25 cellular contexts compared by ENCODE assay signal in genomic region chr1:221356693-221357092, GRCh38.
DNase-seq lines count a peak whose midpoint lies in the region; ATAC-seq and TF ChIP-seq lines count a peak whose summit lies in the region.
"Had no signal": no experiment of that assay in that cellular context is flagged by ENCODE, and none has a peak within 500 bp of the region (broad histone marks: within the 10 kb centered on the region; RNA-seq: fewer than 3 reads in every experiment).

No MANE protein-coding gene starts in this region.

- no peak for TF ChIP-seq RAD21 in SK-N-SH (IDR thresholded peaks at IDR 0.05; ENCODE audit: low read length)

- H3K4me1 Mint-ChIP-seq in chondrocyte (ENCODE audit: low read depth) (no peaks in the 10 kb centered on the region), type B pancreatic cell (ENCODE audit: unreplicated experiment) (no peaks in the 10 kb centered on the region)
- H3K4me1 Mint-ChIP-seq: activated naive CD4-positive, alpha-beta T cell treated with anti-CD3 and anti-CD28 coated beads, Interleukin-2, amount 10 ng/mL, durations not matched to agents 7 days and 5 days; B cell; naive thymus-derived CD4-positive, alpha-beta T cell had no signal

- H3K27ac ChIP-seq in SK-N-SH (ENCODE audit: low read depth in 2 of 2, low read length in 1 of 2) = no peak overlapping the region
- H3K27ac ChIP-seq: dorsolateral prefrontal cortex, pancreas, Peyer's patch, right lobe of liver had no signal

- no peak overlapping the region for H3K9ac ChIP-seq in SK-N-SH

- ATAC-seq in SK-N-SH treated with all-trans-retinoic acid at 6 μM for 48 hours (no peak), HG02623 (IDR thresholded peaks at IDR 0.05; ENCODE audit: unreplicated experiment) (no peak), GM18858 (IDR thresholded peaks at IDR 0.05; ENCODE audit: unreplicated experiment) (no peak)
- ATAC-seq: activated CD4-positive, CD25-positive, alpha-beta regulatory T cell treated with anti-CD3 and anti-CD28 coated beads, Interleukin-2, amount 50 U/mL, for 24 hours; activated T-cell treated with anti-CD3 and anti-CD28 coated beads, Interleukin-2, amount 50 U/mL, for 4 hours; naive thymus-derived CD4-positive, alpha-beta T cell; pancreas; right lobe of liver had no signal

- no peaks in the 10 kb centered on the region for H3F3A ChIP-seq in SK-N-SH (replicated peaks; ENCODE audit: insufficient read depth)

- H3K9me3 Mint-ChIP-seq in chondrocyte (ENCODE audit: low read depth) (no peaks in the 10 kb centered on the region), type B pancreatic cell (no peaks in the 10 kb centered on the region)
- H3K9me3 Mint-ChIP-seq: activated naive CD4-positive, alpha-beta T cell treated with anti-CD3 and anti-CD28 coated beads, Interleukin-2, amount 10 ng/mL, durations not matched to agents 7 days and 5 days; activated T-cell treated with anti-CD3 and anti-CD28 coated beads, Interleukin-2, amount 50 U/mL, for 4 hours; T-helper 2 cell treated with Interferon-gamma antibody and Interleukin-4, amounts not matched to agents 5 μg/mL and 100 μg/mL, for 36 hours had no signal

- H3K9me3 ChIP-seq in SK-N-SH = no peaks in the 10 kb centered on the region
- H3K9me3 ChIP-seq: pancreas, Peyer's patch, right lobe of liver had no signal

- TF ChIP-seq EP300 in SK-N-SH (IDR thresholded peaks at IDR 0.05; ENCODE audit: borderline replicate concordance in 1 of 2, low read depth in 1 of 2, low read length in 1 of 2) = no peak

- H3K27me3 Mint-ChIP-seq in chondrocyte (ENCODE audit: low read depth) (peaks cover 13% of the 10 kb centered on the region), type B pancreatic cell (peaks cover 4% of the 10 kb centered on the region)
- H3K27me3 Mint-ChIP-seq: activated naive CD4-positive, alpha-beta T cell treated with anti-CD3 and anti-CD28 coated beads, Interleukin-2, amount 10 ng/mL, durations not matched to agents 7 days and 5 days had no signal

- TF ChIP-seq CTCF in SK-N-SH (IDR thresholded peaks at IDR 0.05) = peak; percentile 36; the same call in 1 of the 2 replicates
- 0 out of 2 replicates have a peak, but pooled peaks have one; percentile 9 for TF ChIP-seq CTCF in LNCaP clone FGC (IDR thresholded peaks at IDR 0.05; ENCODE audit: control insufficient read depth, extremely low read depth, insufficient read depth)
- peak; percentile 15 for TF ChIP-seq CTCF in chondrocyte (IDR thresholded peaks at IDR 0.05)
- TF ChIP-seq CTCF in type B pancreatic cell (conservative IDR thresholded peaks at IDR 0.05) = peak; percentile 29

- H3K27ac Mint-ChIP-seq in chondrocyte (ENCODE audit: unreplicated experiment) (no peak overlapping the region), type B pancreatic cell (no peak overlapping the region)
- H3K27ac Mint-ChIP-seq: activated naive CD4-positive, alpha-beta T cell treated with anti-CD3 and anti-CD28 coated beads, Interleukin-2, amount 10 ng/mL, durations not matched to agents 7 days and 5 days; B cell; naive thymus-derived CD4-positive, alpha-beta T cell; T-helper 2 cell treated with Interferon-gamma antibody and Interleukin-4, amounts not matched to agents 5 μg/mL and 100 μg/mL, for 36 hours had no signal

- H3K36me3 ChIP-seq in SK-N-SH (replicated peaks in 1 of 2; ENCODE audit: control insufficient read depth in 1 of 2, insufficient read depth in 2 of 2, low read length in 1 of 2) = no peaks in the 10 kb centered on the region
- H3K36me3 ChIP-seq: pancreas, Peyer's patch, right lobe of liver had no signal

- H3K27me3 ChIP-seq in SK-N-SH (ENCODE audit: insufficient read depth) = no peaks in the 10 kb centered on the region
- H3K27me3 ChIP-seq: dorsolateral prefrontal cortex, pancreas, Peyer's patch, right lobe of liver had no signal

- CTCF ChIA-PET in SK-N-SH (lab: Yijun Ruan, JAX) = no interaction called here

- H2AFZ ChIP-seq in SK-N-SH (ENCODE audit: low read depth) = no peak overlapping the region

- no peaks in the 10 kb centered on the region for H4K20me1 ChIP-seq in SK-N-SH (ENCODE audit: insufficient read depth)

- H3K9me2 ChIP-seq in SK-N-SH = no peaks in the 10 kb centered on the region

- no peak for DNase-seq in SK-N-SH
- DNase-seq in LNCaP clone FGC (ENCODE audit: low read depth) = no peak
- no peak for DNase-seq in chondrocyte (ENCODE audit: low spot score)
- DNase-seq in type B pancreatic cell (ENCODE audit: extremely low spot score, unreplicated experiment) = no peak
- DNase-seq in hippocampal formation (lab: John Stamatoyannopoulos, UW) = no peak
- DNase-seq: 8988T; activated CD8-positive, alpha-beta memory T cell treated with anti-CD3 and anti-CD28 coated beads for 24 hours; activated naive CD4-positive, alpha-beta T cell treated with anti-CD3 and anti-CD28 coated beads, Interleukin-2, amount 10 ng/mL, durations not matched to agents 7 days and 5 days; activated T-cell treated with anti-CD3 and anti-CD28 coated beads, Interleukin-2, amount 50 U/mL, for 4 hours; caudate nucleus; COR-L47; dorsolateral prefrontal cortex; foreskin melanocyte; naive thymus-derived CD4-positive, alpha-beta T cell; NCI-H1436; NCI-H748 treated with DMSO at 0.1 percent for 48 hours; pancreas; Peyer's patch; right lobe of liver had no signal

- no peak overlapping the region for H3K4me3 ChIP-seq in SK-N-SH (ENCODE audit: low read depth in 2 of 2, low read length in 1 of 2)
- no peak overlapping the region for H3K4me3 ChIP-seq in LNCaP clone FGC (ENCODE audit: low read depth, low read length)
- H3K4me3 ChIP-seq: dorsolateral prefrontal cortex, pancreas, Peyer's patch, right lobe of liver had no signal

- POLR2A ChIA-PET in SK-N-SH (lab: Yijun Ruan, JAX) = no interaction called here

- WGBS in SK-N-SH (ENCODE audit: low lambda C conversion rate) = 95% methylated on average over 1 of the region's 1 CpG

- no peaks in the 10 kb centered on the region for H3K79me2 ChIP-seq in SK-N-SH (ENCODE audit: insufficient read depth)

- H3K4me1 ChIP-seq in SK-N-SH (ENCODE audit: control insufficient read depth in 1 of 2, insufficient read depth in 2 of 2, low read depth in 1 of 2, low read length in 1 of 2) = no peaks in the 10 kb centered on the region
- H3K4me1 ChIP-seq: pancreas, Peyer's patch, right lobe of liver had no signal

- no peaks in the 10 kb centered on the region for H3K36me3 Mint-ChIP-seq in chondrocyte (ENCODE audit: low read depth)
- no peaks in the 10 kb centered on the region for H3K36me3 Mint-ChIP-seq in type B pancreatic cell
- H3K36me3 Mint-ChIP-seq: activated naive CD4-positive, alpha-beta T cell treated with anti-CD3 and anti-CD28 coated beads, Interleukin-2, amount 10 ng/mL, durations not matched to agents 7 days and 5 days; naive thymus-derived CD4-positive, alpha-beta T cell had no signal

- H3K4me3 Mint-ChIP-seq in chondrocyte (ENCODE audit: unreplicated experiment) = no peak overlapping the region
- H3K4me3 Mint-ChIP-seq in type B pancreatic cell = no peak overlapping the region
- H3K4me3 Mint-ChIP-seq: activated naive CD4-positive, alpha-beta T cell treated with anti-CD3 and anti-CD28 coated beads, Interleukin-2, amount 10 ng/mL, durations not matched to agents 7 days and 5 days; activated T-cell treated with anti-CD3 and anti-CD28 coated beads, Interleukin-2, amount 50 U/mL, for 4 hours; B cell; naive thymus-derived CD4-positive, alpha-beta T cell; T-helper 2 cell treated with Interferon-gamma antibody and Interleukin-4, amounts not matched to agents 5 μg/mL and 100 μg/mL, for 36 hours had no signal

- no peak overlapping the region for H3K4me2 ChIP-seq in SK-N-SH

TF ChIP-seq in SK-N-SH, 30 proteins besides CTCF, POLR2A, EP300 and RAD21 (continues in another document):
- TF ChIP-seq RCOR1 (IDR thresholded peaks at IDR 0.05; ENCODE audit: low read length) = no peak
- TF ChIP-seq SMC3 (IDR thresholded peaks at IDR 0.05; ENCODE audit: low read depth, low read length) = no peak
- TF ChIP-seq EZH2phosphoT487 (IDR thresholded peaks at IDR 0.05; ENCODE audit: borderline replicate concordance, low read depth) = no peak
- no peak for TF ChIP-seq TEAD4 (IDR thresholded peaks at IDR 0.05; ENCODE audit: borderline replicate concordance, insufficient read depth)
- no peak for TF ChIP-seq USF1 (IDR thresholded peaks at IDR 0.05; ENCODE audit: borderline replicate concordance, low read depth)
- TF ChIP-seq MEF2A (IDR thresholded peaks at IDR 0.05; ENCODE audit: borderline replicate concordance, low read depth) = no peak
- no peak for TF ChIP-seq TAF1 (IDR thresholded peaks at IDR 0.05; ENCODE audit: borderline replicate concordance, low read depth, low read length)

TF ChIP-seq in SK-N-SH treated with all-trans-retinoic acid at 6 μM for 48 hours, 23 proteins besides CTCF, POLR2A, EP300 and RAD21 (continues in another document):
- TF ChIP-seq PPARA (CRISPR knock-in tag; IDR thresholded peaks at IDR 0.05; ENCODE audit: borderline replicate concordance) (no peak), TSHZ2 (CRISPR knock-in tag; IDR thresholded peaks at IDR 0.05) (no peak), ZNF8 (CRISPR knock-in tag; IDR thresholded peaks at IDR 0.05) (no peak), ISL1 (CRISPR knock-in tag; IDR thresholded peaks at IDR 0.05) (no peak)
